ENCODE assay signal across 16 cellular contexts in genomic region chr12:119222222-119222951, GRCh38. TPM values are rescaled to one million over a fixed set of nuclear protein-coding genes. Genes with fewer than 3 reads are reported as not detected.
DNase-seq lines count a peak whose midpoint lies in the region; ATAC-seq and TF ChIP-seq lines count a peak whose summit lies in the region.
"Had no signal": no experiment of that assay in that cellular context is flagged by ENCODE, and none has a peak within 500 bp of the region (broad histone marks: within the 10 kb centered on the region; RNA-seq: fewer than 3 reads in every experiment).

No MANE protein-coding gene starts in this region.

- CTCF ChIA-PET in WTC11 (lab: Charles Lee), result no interaction called here

- no peaks in the 10 kb centered on the region for H3K27me3 ChIP-seq in lung (ENCODE audit: control insufficient read depth, insufficient read depth)
- H3K27me3 ChIP-seq in BE2C, result peaks cover 8% of the 10 kb centered on the region

- H3K36me3 Mint-ChIP-seq in WTC11, result peaks cover 23% of the 10 kb centered on the region
- H3K36me3 Mint-ChIP-seq: CD14-positive monocyte had no signal

- 58 to 66% methylated on average over 5 of the region's 5 CpGs for WGBS in lung, 2 donors

- H3K4me3 Mint-ChIP-seq in WTC11, result no peak overlapping the region
- H3K4me3 Mint-ChIP-seq: CD14-positive monocyte had no signal

- ATAC-seq in lung (ENCODE audit: insufficient read depth, low FRiP score) (peak; percentile 78), WTC11 (no peak), GM18517 (IDR thresholded peaks at IDR 0.05; ENCODE audit: unreplicated experiment) (no peak)
- ATAC-seq: K562 had no signal

- H3K27me3 Mint-ChIP-seq in WTC11 (ENCODE audit: low read depth), result no peaks in the 10 kb centered on the region; the same call in 1 of the 2 replicates

- H3K27ac Mint-ChIP-seq in WTC11, result no peak overlapping the region
- H3K27ac Mint-ChIP-seq: CD14-positive monocyte had no signal

- POLR2A ChIA-PET in WTC11 (lab: Charles Lee), result no interaction called here

- peaks cover 29% of the 10 kb centered on the region for H3K9me3 Mint-ChIP-seq in WTC11

- H3K4me3 ChIP-seq in lung (no peak overlapping the region), BE2C (ENCODE audit: low read depth, low read length) (no peak overlapping the region)
- H3K4me3 ChIP-seq: K562 had no signal

- H3K36me3 ChIP-seq in lung (ENCODE audit: control insufficient read depth in 2 of 2, insufficient read depth in 2 of 2, low read length in 2 of 2) (no peaks in the 10 kb centered on the region), BE2C (no peaks in the 10 kb centered on the region)

- H3K27ac ChIP-seq in lung (ENCODE audit: low read depth in 1 of 2, low read length in 1 of 2), result no peak overlapping the region

- H3K4me1 ChIP-seq in lung (ENCODE audit: control insufficient read depth in 2 of 2, insufficient read depth in 2 of 2, low read length in 2 of 2), result peaks cover 3 to 8% of the 10 kb centered on the region in 2 donors
- H3K4me1 ChIP-seq in BE2C, result 0 out of 2 replicates have a peak, but pooled peaks cover 2% of the 10 kb centered on the region

- H3K9me3 ChIP-seq in lung (ENCODE audit: control insufficient read depth in 2 of 2, insufficient read depth in 1 of 2, low read length in 1 of 2) (no peaks in the 10 kb centered on the region), BE2C (no peaks in the 10 kb centered on the region)

- TF ChIP-seq CTCF in lung (IDR thresholded peaks at IDR 0.05; ENCODE audit: control extremely low read depth, extremely low read depth) (no peak), WTC11 (IDR thresholded peaks at IDR 0.05) (no peak), BE2C (IDR thresholded peaks at IDR 0.05; ENCODE audit: low read depth, low read length) (no peak)

- peak; percentile 69 for DNase-seq in DMS79 (lab: John Stamatoyannopoulos, UW)
- peak; percentile 73 for DNase-seq in DMS79 treated with DMSO at 0.1 percent for 48 hours (lab: John Stamatoyannopoulos, UW)
- DNase-seq in NCI-H510A treated with DMSO at 0.1 percent for 48 hours (lab: John Stamatoyannopoulos, UW), result peak; percentile 87
- no peak for DNase-seq in lung (ENCODE audit: low spot score)
- DNase-seq in WTC11 (ENCODE audit: low spot score), result no peak
- DNase-seq in BE2C, result no peak
- DNase-seq: AML-193, EL, NCI-H1092 treated with DMSO at 0.1 percent for 48 hours, NCI-H1694, NCI-H2171, SIG-M5, T-helper 1 cell had no signal

- peaks cover 46% of the 10 kb centered on the region for H3K4me1 Mint-ChIP-seq in WTC11
- H3K4me1 Mint-ChIP-seq: CD14-positive monocyte had no signal

TF ChIP-seq in WTC11, 78 proteins besides CTCF, POLR2A, EP300 and RAD21:
- TF ChIP-seq USF1 (CRISPR knock-in tag; IDR thresholded peaks at IDR 0.05) (no peak), FOXJ3 (CRISPR knock-in tag; IDR thresholded peaks at IDR 0.05; ENCODE audit: borderline replicate concordance) (no peak), SMAD4 (CRISPR knock-in tag; IDR thresholded peaks at IDR 0.05) (no peak), ZNF423 (CRISPR knock-in tag; IDR thresholded peaks at IDR 0.05) (no peak)
- TF ChIP-seq, protein P1, sequence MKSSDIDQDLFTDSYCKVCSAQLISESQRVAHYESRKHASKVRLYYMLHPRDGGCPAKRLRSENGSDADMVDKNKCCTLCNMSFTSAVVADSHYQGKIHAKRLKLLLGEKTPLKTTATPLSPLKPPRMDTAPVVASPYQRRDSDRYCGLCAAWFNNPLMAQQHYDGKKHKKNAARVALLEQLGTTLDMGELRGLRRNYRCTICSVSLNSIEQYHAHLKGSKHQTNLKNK (CRISPR knock-in tag; IDR thresholded peaks at IDR 0.05), result no peak
TF ChIP-seq in WTC11: peak in this region for 0.

RNA-seq across cellular contexts. Expression of gene HSPB8, which starts 43.7 kb away (rescaled TPM):
- total RNA-seq in lung (10 to 100 TPM; 34.4 to 49.1 TPM), WTC11 (2021) (6.7 to 7.6 TPM (median 7.6 TPM) in 3 replicates)
- 10 to 100 TPM; 38.1 to 43.4 TPM for polyA plus RNA-seq in lung
- polyA plus RNA-seq in BE2C (2012; ENCODE audit: insufficient read depth, insufficient read length, low read depth), result 1.8 TPM
- polyA plus RNA-seq: CD14-positive monocyte, K562 had no signal

Comparison
In these comparisons a context has a peak if more than half of its experiments do, and no peak if none do; other contexts are left out.
1. DNase-seq: peak in DMS79 (single experiment), DMS79 treated with DMSO at 0.1 percent for 48 hours (single experiment) and NCI-H510A treated with DMSO at 0.1 percent for 48 hours (single experiment); none in lung (single experiment), WTC11 (single experiment) and BE2C (single experiment).